1 cellular context compared by ENCODE assay signal in the genomic region with DNA sequence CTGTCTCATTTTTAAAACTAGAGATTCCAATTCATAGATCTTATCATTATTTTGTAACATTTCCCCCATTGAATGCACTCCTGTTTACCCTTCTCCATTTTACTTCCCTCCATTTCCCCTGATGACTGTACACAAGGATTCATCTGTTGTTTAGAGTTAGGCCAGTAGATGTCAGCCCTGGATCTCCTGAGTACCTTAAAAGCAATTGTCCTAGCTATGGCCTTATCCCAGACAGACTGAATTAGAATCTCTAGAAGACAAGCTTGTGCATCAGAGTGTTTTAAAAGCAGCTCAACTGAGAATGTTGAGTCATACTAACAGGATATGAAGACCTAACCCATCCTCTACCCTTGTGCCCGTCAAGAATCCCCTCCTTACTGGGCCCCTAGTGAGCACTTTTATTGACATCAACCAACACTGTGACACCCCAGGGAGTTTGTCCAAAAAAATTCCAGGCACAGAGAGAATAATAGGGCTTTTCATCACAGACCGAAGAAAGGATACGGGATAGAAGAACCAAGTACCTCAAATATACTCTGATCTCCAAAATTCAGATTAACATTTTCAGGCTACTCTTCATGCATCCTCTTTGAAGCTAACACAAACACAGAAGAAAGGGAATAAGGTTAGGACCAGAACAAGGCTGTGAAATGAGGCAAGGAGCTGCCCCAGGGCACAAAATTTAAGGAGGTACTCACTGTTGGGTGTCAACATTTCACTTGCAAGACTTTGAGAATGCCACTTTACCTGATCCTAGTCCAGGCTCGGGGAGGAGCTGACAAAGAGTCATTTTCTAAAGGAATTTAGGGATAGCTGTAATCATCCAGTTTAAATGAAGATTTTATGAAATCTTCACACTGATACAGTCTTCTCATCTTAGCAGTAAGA.
TF ChIP-seq lines count a peak whose summit lies in the region.

No MANE protein-coding gene starts in this region.

TF ChIP-seq in SK-N-SH treated with all-trans-retinoic acid at 6 μM for 48 hours, 23 proteins besides CTCF, POLR2A, EP300 and RAD21 (continued from another document):
- TF ChIP-seq, protein P1, sequence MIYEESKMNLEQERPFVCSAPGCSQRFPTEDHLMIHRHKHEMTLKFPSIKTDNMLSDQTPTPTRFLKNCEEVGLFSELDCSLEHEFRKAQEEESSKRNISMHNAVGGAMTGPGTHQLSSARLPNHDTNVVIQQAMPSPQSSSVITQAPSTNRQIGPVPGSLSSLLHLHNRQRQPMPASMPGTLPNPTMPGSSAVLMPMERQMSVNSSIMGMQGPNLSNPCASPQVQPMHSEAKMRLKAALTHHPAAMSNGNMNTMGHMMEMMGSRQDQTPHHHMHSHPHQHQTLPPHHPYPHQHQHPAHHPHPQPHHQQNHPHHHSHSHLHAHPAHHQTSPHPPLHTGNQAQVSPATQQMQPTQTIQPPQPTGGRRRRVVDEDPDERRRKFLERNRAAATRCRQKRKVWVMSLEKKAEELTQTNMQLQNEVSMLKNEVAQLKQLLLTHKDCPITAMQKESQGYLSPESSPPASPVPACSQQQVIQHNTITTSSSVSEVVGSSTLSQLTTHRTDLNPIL (CRISPR knock-in tag; IDR thresholded peaks at IDR 0.05; ENCODE audit: low read depth) = no peak
- TF ChIP-seq ZC3H10 (CRISPR knock-in tag; IDR thresholded peaks at IDR 0.05) (no peak), GLIS3 (CRISPR knock-in tag; IDR thresholded peaks at IDR 0.05) (no peak), TCF4 (CRISPR knock-in tag; IDR thresholded peaks at IDR 0.05; ENCODE audit: borderline replicate concordance) (no peak), CSDC2 (CRISPR knock-in tag; IDR thresholded peaks at IDR 0.05) (no peak), ZFP3 (CRISPR knock-in tag; IDR thresholded peaks at IDR 0.05) (no peak)
- TF ChIP-seq, protein P2, sequence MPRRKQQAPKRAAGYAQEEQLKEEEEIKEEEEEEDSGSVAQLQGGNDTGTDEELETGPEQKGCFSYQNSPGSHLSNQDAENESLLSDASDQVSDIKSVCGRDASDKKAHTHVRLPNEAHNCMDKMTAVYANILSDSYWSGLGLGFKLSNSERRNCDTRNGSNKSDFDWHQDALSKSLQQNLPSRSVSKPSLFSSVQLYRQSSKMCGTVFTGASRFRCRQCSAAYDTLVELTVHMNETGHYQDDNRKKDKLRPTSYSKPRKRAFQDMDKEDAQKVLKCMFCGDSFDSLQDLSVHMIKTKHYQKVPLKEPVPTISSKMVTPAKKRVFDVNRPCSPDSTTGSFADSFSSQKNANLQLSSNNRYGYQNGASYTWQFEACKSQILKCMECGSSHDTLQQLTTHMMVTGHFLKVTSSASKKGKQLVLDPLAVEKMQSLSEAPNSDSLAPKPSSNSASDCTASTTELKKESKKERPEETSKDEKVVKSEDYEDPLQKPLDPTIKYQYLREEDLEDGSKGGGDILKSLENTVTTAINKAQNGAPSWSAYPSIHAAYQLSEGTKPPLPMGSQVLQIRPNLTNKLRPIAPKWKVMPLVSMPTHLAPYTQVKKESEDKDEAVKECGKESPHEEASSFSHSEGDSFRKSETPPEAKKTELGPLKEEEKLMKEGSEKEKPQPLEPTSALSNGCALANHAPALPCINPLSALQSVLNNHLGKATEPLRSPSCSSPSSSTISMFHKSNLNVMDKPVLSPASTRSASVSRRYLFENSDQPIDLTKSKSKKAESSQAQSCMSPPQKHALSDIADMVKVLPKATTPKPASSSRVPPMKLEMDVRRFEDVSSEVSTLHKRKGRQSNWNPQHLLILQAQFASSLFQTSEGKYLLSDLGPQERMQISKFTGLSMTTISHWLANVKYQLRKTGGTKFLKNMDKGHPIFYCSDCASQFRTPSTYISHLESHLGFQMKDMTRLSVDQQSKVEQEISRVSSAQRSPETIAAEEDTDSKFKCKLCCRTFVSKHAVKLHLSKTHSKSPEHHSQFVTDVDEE (CRISPR knock-in tag; IDR thresholded peaks at IDR 0.05) = no peak
